Comparison of ENCODE assay signal across 8 cellular contexts in the genomic region with DNA sequence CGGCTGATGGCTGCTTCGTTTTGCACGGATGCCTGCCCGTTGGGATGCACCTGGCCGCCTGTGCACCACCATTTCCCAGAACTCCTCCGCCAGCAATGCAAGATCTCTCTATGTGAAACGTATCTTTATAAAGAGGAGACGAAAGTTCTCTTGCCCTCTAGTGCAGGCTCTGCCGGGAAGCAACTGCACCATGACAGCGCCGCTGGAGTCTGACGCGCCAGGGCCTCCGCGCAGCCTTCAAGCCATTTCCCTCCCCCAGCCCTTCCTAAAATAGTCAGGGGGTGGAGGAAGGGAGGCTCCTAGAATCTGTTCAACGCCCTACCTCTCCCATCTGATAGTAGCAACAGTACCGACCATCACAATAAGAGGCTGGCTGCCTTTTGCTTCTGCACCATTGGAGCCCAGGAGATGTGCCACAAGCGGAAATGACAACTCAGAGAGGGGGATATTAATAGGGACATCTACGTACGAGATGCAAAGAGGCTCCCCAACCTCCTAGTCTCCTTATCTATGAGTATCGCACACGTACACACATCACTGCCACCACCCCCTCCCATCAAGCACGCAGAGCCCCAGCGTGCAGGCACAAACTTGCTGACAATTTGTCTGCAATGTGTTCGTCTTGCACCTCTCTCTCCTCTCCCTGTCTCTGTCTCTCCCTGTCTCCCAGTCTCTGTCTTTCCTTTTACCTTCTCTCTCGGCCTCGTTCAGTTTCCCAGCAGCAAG. TPM values are rescaled to one million over a fixed set of nuclear protein-coding genes. Genes with fewer than 3 reads are reported as not detected.
DNase-seq lines count a peak whose midpoint lies in the region; ATAC-seq and TF ChIP-seq lines count a peak whose summit lies in the region.

No MANE protein-coding gene starts in this region.

- ATAC-seq in HG02623 (IDR thresholded peaks at IDR 0.05; ENCODE audit: unreplicated experiment) (peak; percentile 37), HG02981 (IDR thresholded peaks at IDR 0.05; ENCODE audit: unreplicated experiment) (no peak)

- no peaks in the 10 kb centered on the region for H3K4me1 ChIP-seq in adrenal gland (replicated peaks in 1 of 2)
- peaks cover 0 to 15% of the 10 kb centered on the region in 2 donors for H3K4me1 ChIP-seq in right atrium auricular region
- H3K4me1 ChIP-seq in parathyroid adenoma: no peaks in the 10 kb centered on the region

- H3K4me2 ChIP-seq in parathyroid adenoma (ENCODE audit: low read length): peak overlapping the region; percentile 67

- no peak for TF ChIP-seq CTCF in adrenal gland (IDR thresholded peaks at IDR 0.05)
- TF ChIP-seq CTCF in right atrium auricular region (IDR thresholded peaks at IDR 0.05): no peak
- TF ChIP-seq CTCF in parathyroid adenoma (IDR thresholded peaks at IDR 0.05): no peak

- peak; percentile 20 to 21 for TF ChIP-seq POLR2A in adrenal gland (IDR thresholded peaks at IDR 0.05)

- peak overlapping the region in 2 of 4 donors; percentile 44 to 57 for H3K4me3 ChIP-seq in adrenal gland
- H3K4me3 ChIP-seq in right atrium auricular region: peak overlapping the region; percentile 50 to 75
- peak overlapping the region; percentile 49 for H3K4me3 ChIP-seq in parathyroid adenoma (ENCODE audit: low read depth, low read length)

- DNase-seq in ELR (ENCODE audit: low read depth): peak; percentile 24
- DNase-seq in adrenal gland: peak; percentile 27 to 73 (median 37)
- DNase-seq in right atrium auricular region (ENCODE audit: low spot score): no peak
- no peak for DNase-seq in KG1 (lab: John Stamatoyannopoulos, UW)
- no peak for DNase-seq in NCI-H128 (lab: John Stamatoyannopoulos, UW; ENCODE audit: unreplicated experiment)

- 2 to 6% (median 4%) methylated on average over 13 to 27 of the region's 27 CpGs for WGBS in adrenal gland, 4 donors

- H3K79me2 ChIP-seq in parathyroid adenoma: no peaks in the 10 kb centered on the region

- H3K9ac ChIP-seq in parathyroid adenoma: no peak overlapping the region

- H3K27me3 ChIP-seq in adrenal gland (no peaks in the 10 kb centered on the region), right atrium auricular region (no peaks in the 10 kb centered on the region), parathyroid adenoma (ENCODE audit: control insufficient read depth, insufficient read depth, low read length) (no peaks in the 10 kb centered on the region)

- H2AFZ ChIP-seq in parathyroid adenoma: peak overlapping the region; percentile 55

- H3K27ac ChIP-seq in adrenal gland: peak overlapping the region in 3 of 5 donors; percentile 21 to 78 (median 78)
- peak overlapping the region; percentile 63 to 73 for H3K27ac ChIP-seq in right atrium auricular region
- peak overlapping the region; percentile 11 for H3K27ac ChIP-seq in parathyroid adenoma

- no peaks in the 10 kb centered on the region for H3K36me3 ChIP-seq in adrenal gland (replicated peaks in 1 of 2)
- no peaks in the 10 kb centered on the region for H3K36me3 ChIP-seq in right atrium auricular region
- no peaks in the 10 kb centered on the region for H3K36me3 ChIP-seq in parathyroid adenoma (ENCODE audit: control insufficient read depth, insufficient read depth, low read length)

- intact Hi-C loops in adrenal gland (cut with DNase I): no loop called here

- H3K9me3 ChIP-seq in adrenal gland (replicated peaks in 1 of 3): no peaks in the 10 kb centered on the region
- H3K9me3 ChIP-seq in right atrium auricular region: no peaks in the 10 kb centered on the region
- no peaks in the 10 kb centered on the region for H3K9me3 ChIP-seq in parathyroid adenoma (ENCODE audit: control insufficient read depth, low read length)

RNA-seq across cellular contexts. Expression of a gene that starts 1.1 kb away (rescaled TPM):
- total RNA-seq in adrenal gland (100 to 1,000 TPM in 4 of 8 donors, 10 to 100 TPM in 4; 46.4 to 170 (median 103) TPM), right atrium auricular region (100 to 1,000 TPM; 135 to 160 TPM)
- 10 to 100 TPM; 29.0 to 74.7 (median 64.9) TPM for polyA plus RNA-seq in adrenal gland

Comparison
In these comparisons a context has a peak if more than half of its experiments do, and no peak if none do; other contexts are left out.
1. DNase-seq: peak in ELR (single experiment) and adrenal gland (7 of 7); none in right atrium auricular region (single experiment), KG1 (single experiment) and NCI-H128 (single experiment).
2. H3K27ac ChIP-seq: peak in every context shown above with its lines; median percentile 78 in adrenal gland; 68 in right atrium auricular region; 11 in parathyroid adenoma.